ENCODE assay signal across 13 cellular contexts in genomic region chr1:235246022-235246948, GRCh38.
A peak's percentile ranks its signal among the peaks of the same experiment; 100 is the strongest.
DNase-seq lines count a peak whose midpoint lies in the region; ATAC-seq and TF ChIP-seq lines count a peak whose summit lies in the region.
"Had no signal": no experiment of that assay in that cellular context is flagged by ENCODE, and none has a peak within 500 bp of the region (broad histone marks: within the 10 kb centered on the region; RNA-seq: fewer than 3 reads in every experiment).

No MANE protein-coding gene starts in this region.

- CTCF ChIA-PET in activated CD8-positive, alpha-beta memory T cell treated with anti-CD3 and anti-CD28 coated beads, Interleukin-2, amount 10 ng/mL, durations not matched to agents 7 days and 5 days (lab: Charles Lee), result interaction anchor here (0.5 to 1.4 kb wide), 4 partner anchors 11 to 241 kb away, joined by 3 to 6 read pairs (median 4); no protein-coding TSS in a partner anchor
- CTCF ChIA-PET in activated CD8-positive, alpha-beta T cell treated with anti-CD3 and anti-CD28 coated beads, Interleukin-2, amount 10 ng/mL, durations not matched to agents 7 days and 5 days (lab: Charles Lee), result interaction anchor here (1.0 to 2.0 kb wide), 4 partner anchors 13 to 170 kb away, joined by 3 to 8 read pairs (median 3); no protein-coding TSS in a partner anchor

- H3K27me3 Mint-ChIP-seq in activated CD8-positive, alpha-beta memory T cell treated with anti-CD3 and anti-CD28 coated beads, Interleukin-2, amount 10 ng/mL, durations not matched to agents 7 days and 5 days, result no peaks in the 10 kb centered on the region
- H3K27me3 Mint-ChIP-seq in activated CD8-positive, alpha-beta T cell treated with anti-CD3 and anti-CD28 coated beads, Interleukin-2, amount 10 ng/mL, durations not matched to agents 7 days and 5 days (ENCODE audit: low read depth), result no peaks in the 10 kb centered on the region
- H3K27me3 Mint-ChIP-seq in nephron progenitor cell (ENCODE audit: low read depth, poor library complexity), result no peaks in the 10 kb centered on the region

- peak; percentile 57 for ATAC-seq in activated CD8-positive, alpha-beta memory T cell treated with anti-CD3 and anti-CD28 coated beads, Interleukin-2, amount 10 ng/mL, durations not matched to agents 7 days and 5 days
- ATAC-seq in HG02973 (IDR thresholded peaks at IDR 0.05; ENCODE audit: unreplicated experiment), result peak; percentile 58
- ATAC-seq in activated CD8-positive, alpha-beta T cell treated with anti-CD3 and anti-CD28 coated beads, Interleukin-2, amount 10 ng/mL, durations not matched to agents 7 days and 5 days, result no peak
- ATAC-seq in HG03457 (IDR thresholded peaks at IDR 0.05; ENCODE audit: unreplicated experiment), result no peak
- ATAC-seq: stimulated activated naive CD8-positive, alpha-beta T cell treated with anti-CD3 and anti-CD28 coated beads, Interleukin-15, Interleukin-2, amounts not matched to agents 100 U/mL and 50 U/mL, for 24 hours had no signal

- H3K4me1 Mint-ChIP-seq in activated CD8-positive, alpha-beta memory T cell treated with anti-CD3 and anti-CD28 coated beads, Interleukin-2, amount 10 ng/mL, durations not matched to agents 7 days and 5 days, result peaks cover 29% of the 10 kb centered on the region
- peaks cover 28% of the 10 kb centered on the region for H3K4me1 Mint-ChIP-seq in activated CD8-positive, alpha-beta T cell treated with anti-CD3 and anti-CD28 coated beads, Interleukin-2, amount 10 ng/mL, durations not matched to agents 7 days and 5 days (ENCODE audit: low read depth)
- no peaks in the 10 kb centered on the region for H3K4me1 Mint-ChIP-seq in nephron progenitor cell
- H3K4me1 Mint-ChIP-seq: nephron had no signal

- H3K9me3 Mint-ChIP-seq in activated CD8-positive, alpha-beta memory T cell treated with anti-CD3 and anti-CD28 coated beads, Interleukin-2, amount 10 ng/mL, durations not matched to agents 7 days and 5 days (ENCODE audit: low read depth), result no peaks in the 10 kb centered on the region
- H3K9me3 Mint-ChIP-seq in activated CD8-positive, alpha-beta T cell treated with anti-CD3 and anti-CD28 coated beads, Interleukin-2, amount 10 ng/mL, durations not matched to agents 7 days and 5 days (ENCODE audit: insufficient read depth), result no peaks in the 10 kb centered on the region
- no peaks in the 10 kb centered on the region for H3K9me3 Mint-ChIP-seq in nephron progenitor cell
- H3K9me3 Mint-ChIP-seq: nephron had no signal

- H3K4me3 Mint-ChIP-seq in activated CD8-positive, alpha-beta memory T cell treated with anti-CD3 and anti-CD28 coated beads, Interleukin-2, amount 10 ng/mL, durations not matched to agents 7 days and 5 days, result no peak overlapping the region
- no peak overlapping the region for H3K4me3 Mint-ChIP-seq in activated CD8-positive, alpha-beta T cell treated with anti-CD3 and anti-CD28 coated beads, Interleukin-2, amount 10 ng/mL, durations not matched to agents 7 days and 5 days
- no peak overlapping the region for H3K4me3 Mint-ChIP-seq in nephron progenitor cell
- H3K4me3 Mint-ChIP-seq: nephron had no signal

- no peak for TF ChIP-seq CTCF in nephron progenitor cell (IDR thresholded peaks at IDR 0.05)

- peaks cover 23% of the 10 kb centered on the region for H3K36me3 Mint-ChIP-seq in activated CD8-positive, alpha-beta memory T cell treated with anti-CD3 and anti-CD28 coated beads, Interleukin-2, amount 10 ng/mL, durations not matched to agents 7 days and 5 days
- H3K36me3 Mint-ChIP-seq in activated CD8-positive, alpha-beta T cell treated with anti-CD3 and anti-CD28 coated beads, Interleukin-2, amount 10 ng/mL, durations not matched to agents 7 days and 5 days (ENCODE audit: low read depth), result peaks cover 26% of the 10 kb centered on the region
- H3K36me3 Mint-ChIP-seq in nephron progenitor cell (ENCODE audit: low read depth), result peaks cover 67% of the 10 kb centered on the region

- no peak for DNase-seq in activated CD8-positive, alpha-beta memory T cell treated with anti-CD3 and anti-CD28 coated beads, Interleukin-2, amount 10 ng/mL, durations not matched to agents 7 days and 5 days
- DNase-seq in activated CD8-positive, alpha-beta memory T cell treated with anti-CD3 and anti-CD28 coated beads, Interleukin-2, amount 50 U/mL, for 4 hours, result no peak
- no peak for DNase-seq in activated CD8-positive, alpha-beta T cell treated with anti-CD3 and anti-CD28 coated beads, Interleukin-2, amount 10 ng/mL, durations not matched to agents 7 days and 5 days
- DNase-seq in nephron progenitor cell (no peak), NCI-H526 (lab: John Stamatoyannopoulos, UW) (no peak)
- DNase-seq in stimulated activated CD4-positive, alpha-beta T cell treated with anti-CD3 and anti-CD28 coated beads, Interleukin-2, amount 100 ng/mL, for 48 hours, result no peak
- DNase-seq: activated effector memory CD4-positive, alpha-beta T cell treated with Interleukin-2 at 50 U/mL for 16 hours; NCI-H526 treated with DMSO at 0.1 percent for 48 hours; stimulated activated CD4-positive, alpha-beta T cell treated with anti-CD3 and anti-CD28 coated beads, Interleukin-15, amount 100 ng/mL, for 24 hours; stimulated activated naive CD8-positive, alpha-beta T cell treated with anti-CD3 and anti-CD28 coated beads, Interleukin-15, Interleukin-2, amounts not matched to agents 100 U/mL and 50 U/mL, for 24 hours had no signal

- POLR2A ChIA-PET in activated CD8-positive, alpha-beta T cell treated with anti-CD3 and anti-CD28 coated beads, Interleukin-2, amount 10 ng/mL, durations not matched to agents 7 days and 5 days (lab: Charles Lee), result interaction anchor here (0.5 kb wide), 1 partner anchor 84 kb away, joined by 4 read pairs; no protein-coding TSS in a partner anchor

- H3K27ac Mint-ChIP-seq in activated CD8-positive, alpha-beta memory T cell treated with anti-CD3 and anti-CD28 coated beads, Interleukin-2, amount 10 ng/mL, durations not matched to agents 7 days and 5 days, result peak overlapping the region; percentile 60
- peak overlapping the region; percentile 25 for H3K27ac Mint-ChIP-seq in activated CD8-positive, alpha-beta T cell treated with anti-CD3 and anti-CD28 coated beads, Interleukin-2, amount 10 ng/mL, durations not matched to agents 7 days and 5 days
- H3K27ac Mint-ChIP-seq in nephron progenitor cell, result peak overlapping the region; percentile 49
- H3K27ac Mint-ChIP-seq: nephron had no signal

Comparison
In these comparisons a context has a peak if more than half of its experiments do, and no peak if none do; other contexts are left out.
1. ATAC-seq: peak in activated CD8-positive, alpha-beta memory T cell treated with anti-CD3 and anti-CD28 coated beads, Interleukin-2, amount 10 ng/mL, durations not matched to agents 7 days and 5 days (single experiment) and HG02973 (single experiment); none in activated CD8-positive, alpha-beta T cell treated with anti-CD3 and anti-CD28 coated beads, Interleukin-2, amount 10 ng/mL, durations not matched to agents 7 days and 5 days (single experiment) and HG03457 (single experiment).
2. Peak in every context shown above with its lines, with median percentiles within 50 percentile points of each other: H3K27ac Mint-ChIP-seq.